Comparison of ENCODE assay signal across 1 cellular context in the genomic region with DNA sequence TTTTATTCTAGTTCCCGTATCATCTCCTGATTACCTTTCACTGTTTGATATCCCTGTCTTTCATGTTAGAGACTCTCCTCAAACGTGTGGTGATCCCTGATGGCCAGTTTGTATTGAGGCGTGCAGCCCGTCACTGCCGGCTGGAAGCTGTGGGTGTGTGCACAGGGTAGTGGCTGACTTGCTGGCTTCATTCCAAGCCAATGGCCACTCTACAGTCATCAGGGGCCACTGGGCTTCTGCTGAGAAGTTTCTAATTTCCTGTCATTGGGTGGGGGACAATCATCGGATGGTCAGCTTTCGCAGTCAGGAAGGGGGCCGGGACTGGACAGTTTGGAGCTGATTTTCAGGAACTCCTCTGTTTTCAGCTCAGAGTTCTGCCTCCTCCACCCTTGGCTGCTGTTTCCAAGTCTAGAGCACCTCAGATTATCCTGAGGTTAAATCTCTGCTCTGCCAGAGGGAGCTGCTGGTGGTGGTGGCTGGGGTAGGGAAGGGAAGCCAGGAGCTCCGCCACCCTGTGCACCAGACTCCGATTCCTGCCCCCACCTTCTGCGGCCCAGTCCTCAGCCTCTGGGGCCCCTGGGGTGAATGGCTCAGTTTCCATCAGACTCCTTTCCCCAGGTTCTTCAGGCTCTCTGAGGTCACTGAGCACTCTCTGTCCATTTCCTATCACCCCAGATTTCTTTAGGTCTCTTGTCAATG.
TF ChIP-seq lines count a peak whose summit lies in the region.

No MANE protein-coding gene starts in this region.

TF ChIP-seq in HepG2, 621 proteins besides CTCF, POLR2A, EP300 and RAD21:
- TF ChIP-seq ZNF24 (IDR thresholded peaks at IDR 0.05) = no peak
- no peak for TF ChIP-seq ZNF256 (CRISPR knock-in tag; conservative IDR thresholded peaks at IDR 0.05)
- no peak for TF ChIP-seq ZNF776 (CRISPR knock-in tag; IDR thresholded peaks at IDR 0.05)
- TF ChIP-seq EZH2 (conservative IDR thresholded peaks at IDR 0.05; ENCODE audit: low read depth, low read length) = no peak
- no peak for TF ChIP-seq ZNF333 (CRISPR knock-in tag; IDR thresholded peaks at IDR 0.05; ENCODE audit: borderline replicate concordance)
- TF ChIP-seq ERF (CRISPR knock-in tag; IDR thresholded peaks at IDR 0.05) = no peak
- TF ChIP-seq GFI1 (CRISPR knock-in tag; IDR thresholded peaks at IDR 0.05; ENCODE audit: borderline replicate concordance) = no peak
- TF ChIP-seq, protein P1, sequence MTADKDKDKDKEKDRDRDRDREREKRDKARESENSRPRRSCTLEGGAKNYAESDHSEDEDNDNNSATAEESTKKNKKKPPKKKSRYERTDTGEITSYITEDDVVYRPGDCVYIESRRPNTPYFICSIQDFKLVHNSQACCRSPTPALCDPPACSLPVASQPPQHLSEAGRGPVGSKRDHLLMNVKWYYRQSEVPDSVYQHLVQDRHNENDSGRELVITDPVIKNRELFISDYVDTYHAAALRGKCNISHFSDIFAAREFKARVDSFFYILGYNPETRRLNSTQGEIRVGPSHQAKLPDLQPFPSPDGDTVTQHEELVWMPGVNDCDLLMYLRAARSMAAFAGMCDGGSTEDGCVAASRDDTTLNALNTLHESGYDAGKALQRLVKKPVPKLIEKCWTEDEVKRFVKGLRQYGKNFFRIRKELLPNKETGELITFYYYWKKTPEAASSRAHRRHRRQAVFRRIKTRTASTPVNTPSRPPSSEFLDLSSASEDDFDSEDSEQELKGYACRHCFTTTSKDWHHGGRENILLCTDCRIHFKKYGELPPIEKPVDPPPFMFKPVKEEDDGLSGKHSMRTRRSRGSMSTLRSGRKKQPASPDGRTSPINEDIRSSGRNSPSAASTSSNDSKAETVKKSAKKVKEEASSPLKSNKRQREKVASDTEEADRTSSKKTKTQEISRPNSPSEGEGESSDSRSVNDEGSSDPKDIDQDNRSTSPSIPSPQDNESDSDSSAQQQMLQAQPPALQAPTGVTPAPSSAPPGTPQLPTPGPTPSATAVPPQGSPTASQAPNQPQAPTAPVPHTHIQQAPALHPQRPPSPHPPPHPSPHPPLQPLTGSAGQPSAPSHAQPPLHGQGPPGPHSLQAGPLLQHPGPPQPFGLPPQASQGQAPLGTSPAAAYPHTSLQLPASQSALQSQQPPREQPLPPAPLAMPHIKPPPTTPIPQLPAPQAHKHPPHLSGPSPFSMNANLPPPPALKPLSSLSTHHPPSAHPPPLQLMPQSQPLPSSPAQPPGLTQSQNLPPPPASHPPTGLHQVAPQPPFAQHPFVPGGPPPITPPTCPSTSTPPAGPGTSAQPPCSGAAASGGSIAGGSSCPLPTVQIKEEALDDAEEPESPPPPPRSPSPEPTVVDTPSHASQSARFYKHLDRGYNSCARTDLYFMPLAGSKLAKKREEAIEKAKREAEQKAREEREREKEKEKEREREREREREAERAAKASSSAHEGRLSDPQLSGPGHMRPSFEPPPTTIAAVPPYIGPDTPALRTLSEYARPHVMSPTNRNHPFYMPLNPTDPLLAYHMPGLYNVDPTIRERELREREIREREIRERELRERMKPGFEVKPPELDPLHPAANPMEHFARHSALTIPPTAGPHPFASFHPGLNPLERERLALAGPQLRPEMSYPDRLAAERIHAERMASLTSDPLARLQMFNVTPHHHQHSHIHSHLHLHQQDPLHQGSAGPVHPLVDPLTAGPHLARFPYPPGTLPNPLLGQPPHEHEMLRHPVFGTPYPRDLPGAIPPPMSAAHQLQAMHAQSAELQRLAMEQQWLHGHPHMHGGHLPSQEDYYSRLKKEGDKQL (CRISPR knock-in tag; IDR thresholded peaks at IDR 0.05; ENCODE audit: low read depth) = no peak
- TF ChIP-seq YY1 (IDR thresholded peaks at IDR 0.05; ENCODE audit: insufficient read depth, insufficient replicate concordance, low read depth, low read length) = no peak
- TF ChIP-seq KDM5A (IDR thresholded peaks at IDR 0.05; ENCODE audit: borderline replicate concordance, low read length) = no peak
- TF ChIP-seq ZNF432 (CRISPR knock-in tag; IDR thresholded peaks at IDR 0.05; ENCODE audit: borderline replicate concordance) = no peak
- TF ChIP-seq, protein P2, sequence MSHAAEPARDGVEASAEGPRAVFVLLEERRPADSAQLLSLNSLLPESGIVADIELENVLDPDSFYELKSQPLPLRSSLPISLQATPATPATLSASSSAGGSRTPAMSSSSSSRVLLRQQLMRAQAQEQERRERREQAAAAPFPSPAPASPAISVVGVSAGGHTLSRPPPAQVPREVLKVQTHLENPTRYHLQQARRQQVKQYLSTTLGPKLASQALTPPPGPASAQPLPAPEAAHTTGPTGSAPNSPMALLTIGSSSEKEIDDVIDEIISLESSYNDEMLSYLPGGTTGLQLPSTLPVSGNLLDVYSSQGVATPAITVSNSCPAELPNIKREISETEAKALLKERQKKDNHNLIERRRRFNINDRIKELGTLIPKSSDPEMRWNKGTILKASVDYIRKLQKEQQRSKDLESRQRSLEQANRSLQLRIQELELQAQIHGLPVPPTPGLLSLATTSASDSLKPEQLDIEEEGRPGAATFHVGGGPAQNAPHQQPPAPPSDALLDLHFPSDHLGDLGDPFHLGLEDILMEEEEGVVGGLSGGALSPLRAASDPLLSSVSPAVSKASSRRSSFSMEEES (CRISPR knock-in tag; IDR thresholded peaks at IDR 0.05) = no peak
- no peak for TF ChIP-seq MXD4 (CRISPR knock-in tag; IDR thresholded peaks at IDR 0.05)
TF ChIP-seq in HepG2: peak in this region for 0.
